24 cellular contexts compared by ENCODE assay signal in the genomic region with DNA sequence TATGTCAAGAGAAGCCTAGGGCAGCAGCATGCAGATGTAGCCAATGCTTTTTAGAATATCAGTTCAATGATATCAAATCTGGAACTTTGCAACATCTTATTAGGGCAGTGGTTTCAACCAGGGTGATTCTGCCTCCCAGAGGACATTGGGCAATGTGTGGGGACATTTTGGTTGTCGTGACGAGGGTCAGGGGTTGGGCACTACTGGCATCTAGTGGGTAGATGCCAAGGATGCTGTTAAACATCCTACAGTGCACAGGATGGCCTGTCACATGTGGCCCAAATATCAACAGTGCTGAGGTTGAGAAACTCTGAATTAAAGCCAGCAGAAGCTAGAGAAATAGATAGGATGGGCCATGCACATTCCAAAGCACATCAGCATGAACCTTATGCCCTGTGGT.
DNase-seq lines count a peak whose midpoint lies in the region; ATAC-seq and TF ChIP-seq lines count a peak whose summit lies in the region.
"Had no signal": no experiment of that assay in that cellular context is flagged by ENCODE, and none has a peak within 500 bp of the region (broad histone marks: within the 10 kb centered on the region; RNA-seq: fewer than 3 reads in every experiment).

No MANE protein-coding gene starts in this region.

- H3K4me1 ChIP-seq in OCI-LY1 (ENCODE audit: insufficient read depth, low read length, severe bottlenecking): no peaks in the 10 kb centered on the region
- peaks cover 0 to 56% (median 16%) of the 10 kb centered on the region in 4 donors for H3K4me1 ChIP-seq in esophagus muscularis mucosa

- TF ChIP-seq EP300 in esophagus muscularis mucosa (IDR thresholded peaks at IDR 0.05): no peak

- H4K20me1 ChIP-seq in OCI-LY1 (ENCODE audit: insufficient read depth, low read length): no peaks in the 10 kb centered on the region

- H3K79me2 ChIP-seq in OCI-LY1 (ENCODE audit: insufficient read depth, low read length): no peaks in the 10 kb centered on the region

- H3K4me3 Mint-ChIP-seq in stimulated activated memory B cell treated with anti-CD40 and anti-IgM and Interleukin-4, amounts not matched to agents 10 μg/mL and 1 μg/mL and 100 μg/mL, for 72 hours: no peak overlapping the region
- H3K4me3 Mint-ChIP-seq in nephron progenitor cell: no peak overlapping the region
- H3K4me3 Mint-ChIP-seq: activated CD8-positive, alpha-beta memory T cell treated with anti-CD3 and anti-CD28 coated beads, Interleukin-2, amount 10 ng/mL, durations not matched to agents 7 days and 5 days; activated naive CD8-positive, alpha-beta T cell; activated T-helper 17 cell treated with anti-CD3 and anti-CD28 coated beads, Interleukin-2, amount 50 U/mL, for 72 hours; effector memory CD8-positive, alpha-beta T cell; mesothelial cell of epicardium; T-cell had no signal

- H3K27me3 ChIP-seq in OCI-LY1 (ENCODE audit: insufficient read depth, low read length) (no peaks in the 10 kb centered on the region), esophagus muscularis mucosa (no peaks in the 10 kb centered on the region)
- H3K27me3 ChIP-seq: uterus had no signal

- no peaks in the 10 kb centered on the region for H3F3A ChIP-seq in OCI-LY1 (ENCODE audit: insufficient read depth, low read length)

- no peaks in the 10 kb centered on the region for H3K36me3 Mint-ChIP-seq in stimulated activated memory B cell treated with anti-CD40 and anti-IgM and Interleukin-4, amounts not matched to agents 10 μg/mL and 1 μg/mL and 100 μg/mL, for 72 hours
- no peaks in the 10 kb centered on the region for H3K36me3 Mint-ChIP-seq in nephron progenitor cell (ENCODE audit: low read depth)
- H3K36me3 Mint-ChIP-seq: activated CD8-positive, alpha-beta memory T cell treated with anti-CD3 and anti-CD28 coated beads, Interleukin-2, amount 10 ng/mL, durations not matched to agents 7 days and 5 days; activated naive CD8-positive, alpha-beta T cell; mesothelial cell of epicardium; T-cell had no signal

- H3K4me1 Mint-ChIP-seq in stimulated activated memory B cell treated with anti-CD40 and anti-IgM and Interleukin-4, amounts not matched to agents 10 μg/mL and 1 μg/mL and 100 μg/mL, for 72 hours: no peaks in the 10 kb centered on the region
- H3K4me1 Mint-ChIP-seq in nephron progenitor cell: no peaks in the 10 kb centered on the region
- H3K4me1 Mint-ChIP-seq: activated CD8-positive, alpha-beta memory T cell treated with anti-CD3 and anti-CD28 coated beads, Interleukin-2, amount 10 ng/mL, durations not matched to agents 7 days and 5 days; activated T-helper 17 cell treated with anti-CD3 and anti-CD28 coated beads, Interleukin-2, amount 50 U/mL, for 72 hours; T-cell had no signal

- H3K27me3 Mint-ChIP-seq in stimulated activated memory B cell treated with anti-CD40 and anti-IgM and Interleukin-4, amounts not matched to agents 10 μg/mL and 1 μg/mL and 100 μg/mL, for 72 hours: peaks cover 11% of the 10 kb centered on the region
- H3K27me3 Mint-ChIP-seq in nephron progenitor cell (ENCODE audit: low read depth, poor library complexity): no peaks in the 10 kb centered on the region
- H3K27me3 Mint-ChIP-seq: activated naive CD8-positive, alpha-beta T cell; effector memory CD8-positive, alpha-beta T cell; progenitor cell of endocrine pancreas had no signal

- H3K36me3 ChIP-seq in OCI-LY1 (ENCODE audit: insufficient read depth, low read length) (no peaks in the 10 kb centered on the region), esophagus muscularis mucosa (no peaks in the 10 kb centered on the region)
- H3K36me3 ChIP-seq: uterus had no signal

- intact Hi-C loops in esophagus muscularis mucosa (cut with DNase I): no loop called here

- DNase-seq in CD1c-positive myeloid dendritic cell (ENCODE audit: extremely low spot score) (peak; percentile 11), esophagus muscularis mucosa (ENCODE audit: extremely low spot score) (no peak), NK-92 (lab: John Stamatoyannopoulos, UW; ENCODE audit: unreplicated experiment) (no peak), nephron progenitor cell (no peak)
- DNase-seq: ACHN; activated CD4-positive, alpha-beta T cell treated with anti-CD3 and anti-CD28 coated beads for 48 hours; activated CD8-positive, alpha-beta memory T cell treated with anti-CD3 and anti-CD28 coated beads, Interleukin-2, amount 10 ng/mL, durations not matched to agents 7 days and 5 days; C1 segment of cervical spinal cord; effector memory CD8-positive, alpha-beta T cell; left colon; NCI-H1417 treated with DMSO at 0.1 percent for 48 hours; NCI-H524 treated with DMSO at 0.1 percent for 48 hours; SHP77 treated with DMSO at 0.1 percent for 48 hours; stimulated activated CD4-positive, alpha-beta T cell treated with anti-CD3 and anti-CD28 coated beads, Interleukin-4, amount 100 ng/mL, for 24 hours; T-cell; uterus had no signal

- H3K9me3 ChIP-seq in OCI-LY1 (ENCODE audit: low read length) (no peaks in the 10 kb centered on the region), esophagus muscularis mucosa (no peaks in the 10 kb centered on the region)
- H3K9me3 ChIP-seq: uterus had no signal

- H3K27ac Mint-ChIP-seq in stimulated activated memory B cell treated with anti-CD40 and anti-IgM and Interleukin-4, amounts not matched to agents 10 μg/mL and 1 μg/mL and 100 μg/mL, for 72 hours: no peak overlapping the region
- H3K27ac Mint-ChIP-seq in nephron progenitor cell: no peak overlapping the region
- H3K27ac Mint-ChIP-seq: activated CD8-positive, alpha-beta memory T cell treated with anti-CD3 and anti-CD28 coated beads, Interleukin-2, amount 10 ng/mL, durations not matched to agents 7 days and 5 days; activated naive CD8-positive, alpha-beta T cell; activated T-helper 17 cell treated with anti-CD3 and anti-CD28 coated beads, Interleukin-2, amount 50 U/mL, for 72 hours; effector memory CD8-positive, alpha-beta T cell; mesothelial cell of epicardium; progenitor cell of endocrine pancreas; T-cell had no signal

- H3K4me2 ChIP-seq in OCI-LY1 (ENCODE audit: low read length): no peak overlapping the region

- TF ChIP-seq CTCF in OCI-LY1 (IDR thresholded peaks at IDR 0.05; ENCODE audit: low read length) (peak; percentile 17; the same call in 1 of the 2 replicates), esophagus muscularis mucosa (IDR thresholded peaks at IDR 0.05) (no peak), nephron progenitor cell (IDR thresholded peaks at IDR 0.05) (no peak)

- WGBS in esophagus muscularis mucosa: 62% methylated on average over 2 of the region's 2 CpGs

- no peak for TF ChIP-seq POLR2A in esophagus muscularis mucosa (IDR thresholded peaks at IDR 0.05; ENCODE audit: low read depth)

- no peaks in the 10 kb centered on the region for H3K9me3 Mint-ChIP-seq in stimulated activated memory B cell treated with anti-CD40 and anti-IgM and Interleukin-4, amounts not matched to agents 10 μg/mL and 1 μg/mL and 100 μg/mL, for 72 hours
- H3K9me3 Mint-ChIP-seq in nephron progenitor cell: peaks cover 22% of the 10 kb centered on the region
- H3K9me3 Mint-ChIP-seq: activated T-helper 17 cell treated with anti-CD3 and anti-CD28 coated beads, Interleukin-2, amount 50 U/mL, for 72 hours; effector memory CD8-positive, alpha-beta T cell; T-cell had no signal

- H3K9me2 ChIP-seq in OCI-LY1 (ENCODE audit: low read depth, low read length): no peaks in the 10 kb centered on the region

- H2AFZ ChIP-seq in OCI-LY1 (ENCODE audit: low read length): no peak overlapping the region

- H3K27ac ChIP-seq in OCI-LY1 (ENCODE audit: low read depth, low read length, poor library complexity, severe bottlenecking) (no peak overlapping the region), esophagus muscularis mucosa (replicated peaks in 1 of 4) (peak overlapping the region; percentile 66 to 77 (median 74))

- H3K9ac ChIP-seq in OCI-LY1 (ENCODE audit: low read length): no peak overlapping the region

- ATAC-seq in stimulated activated memory B cell treated with anti-CD40 and anti-IgM and Interleukin-4, amounts not matched to agents 10 μg/mL and 1 μg/mL and 100 μg/mL, for 72 hours: peak; percentile 45
- ATAC-seq in HG03439 (IDR thresholded peaks at IDR 0.05; ENCODE audit: unreplicated experiment) (no peak), HG03135 (IDR thresholded peaks at IDR 0.05; ENCODE audit: unreplicated experiment) (no peak)
- ATAC-seq: activated CD8-positive, alpha-beta memory T cell treated with anti-CD3 and anti-CD28 coated beads, Interleukin-2, amount 10 ng/mL, durations not matched to agents 7 days and 5 days; activated T-helper 17 cell treated with anti-CD3 and anti-CD28 coated beads, Interleukin-2, amount 50 U/mL, for 72 hours; effector memory CD8-positive, alpha-beta T cell; left colon; T-cell had no signal

- no peak overlapping the region for H3K4me3 ChIP-seq in OCI-LY1 (ENCODE audit: low read depth, low read length, poor library complexity, severe bottlenecking)
- H3K4me3 ChIP-seq in esophagus muscularis mucosa: no peak overlapping the region
- H3K4me3 ChIP-seq: uterus had no signal
